Comparison of ENCODE assay signal across 14 cellular contexts in genomic region chr11:78349614-78350013, GRCh38.
DNase-seq lines count a peak whose midpoint lies in the region; ATAC-seq, FAIRE-seq and TF ChIP-seq lines count a peak whose summit lies in the region.
"Had no signal": no experiment of that assay in that cellular context is flagged by ENCODE, and none has a peak within 500 bp of the region (broad histone marks: within the 10 kb centered on the region; RNA-seq: fewer than 3 reads in every experiment).

No MANE protein-coding gene starts in this region.

- H3K4me2 ChIP-seq in BLaER1 (peak overlapping the region; percentile 89), PC-9 (peak overlapping the region; percentile 9; the same call in 1 of the 2 replicates)

- no peaks in the 10 kb centered on the region for H3F3A ChIP-seq in PC-9 (ENCODE audit: insufficient read depth, low read depth)

- H3K27me3 ChIP-seq in BLaER1 = no peaks in the 10 kb centered on the region
- no peaks in the 10 kb centered on the region for H3K27me3 ChIP-seq in PC-9 (ENCODE audit: insufficient read depth, low read depth)
- H3K27me3 ChIP-seq in psoas muscle (ENCODE audit: insufficient read depth in 3 of 3, low read length in 2 of 3) = no peaks in the 10 kb centered on the region
- no peaks in the 10 kb centered on the region for H3K27me3 ChIP-seq in pancreas

- no peak for ATAC-seq in psoas muscle
- ATAC-seq in pancreas = no peak
- no peak for ATAC-seq in GM18867 (IDR thresholded peaks at IDR 0.05; ENCODE audit: unreplicated experiment)

- DNase-seq in PC-9 (no peak), fibroblast of the aortic adventitia (ENCODE audit: low read depth) (peak; percentile 71), psoas muscle (no peak), pancreas (no peak), NCI-H526 treated with DMSO at 0.1 percent for 48 hours (lab: John Stamatoyannopoulos, UW) (no peak), hypothalamus (lab: John Stamatoyannopoulos, UW) (no peak)
- DNase-seq: activated CD4-positive, alpha-beta T cell treated with anti-CD3 and anti-CD28 coated beads, Interleukin-2, amount 50 U/mL, for 48 hours; Calu3; GOT3; NCI-H1436 treated with DMSO at 0.1 percent for 48 hours had no signal

- FAIRE-seq in pancreas (lab: Jason Lieb, UNC) = no peak
- FAIRE-seq: GM18507, RCC 7860 had no signal

- H3K79me2 ChIP-seq in PC-9 (ENCODE audit: low read depth) = no peaks in the 10 kb centered on the region; the same call in 1 of the 2 replicates

- no peak overlapping the region for H2AFZ ChIP-seq in PC-9

- 24 to 25% (median 25%) methylated on average over 3 of the region's 3 CpGs for WGBS in psoas muscle, 3 donors
- 73 to 80% methylated on average over 3 of the region's 3 CpGs for WGBS in pancreas, 2 donors

- no peaks in the 10 kb centered on the region; the same call in 1 of the 2 replicates for H3K36me3 ChIP-seq in BLaER1
- H3K36me3 ChIP-seq in PC-9 (ENCODE audit: low read depth) = no peaks in the 10 kb centered on the region
- no peaks in the 10 kb centered on the region for H3K36me3 ChIP-seq in psoas muscle (ENCODE audit: insufficient read depth in 1 of 2, low read depth in 1 of 2)
- H3K36me3 ChIP-seq in pancreas = no peaks in the 10 kb centered on the region

- intact Hi-C loops in PC-9 (cut with micrococcal nuclease; ENCODE audit: unreplicated experiment) (no loop called here), psoas muscle (cut with DNase I) (loop anchor here in 1 of 2 donors (10.0 kb wide), 1 partner anchor 65 kb away; the partner anchor contains the start of gene GAB2), pancreas (cut with DNase I) (no loop called here)

- H3K9ac ChIP-seq in BLaER1 = peak overlapping the region; percentile 79

- H4K20me1 ChIP-seq in BLaER1 (peaks cover 95% of the 10 kb centered on the region), PC-9 (ENCODE audit: insufficient read depth) (no peaks in the 10 kb centered on the region)

- TF ChIP-seq CTCF in PC-9 (conservative IDR thresholded peaks at IDR 0.05) (no peak), fibroblast of the aortic adventitia (IDR thresholded peaks at IDR 0.05; ENCODE audit: insufficient read depth, low read length) (no peak), psoas muscle (IDR thresholded peaks at IDR 0.05) (no peak), pancreas (IDR thresholded peaks at IDR 0.05) (no peak)

- H3K27ac ChIP-seq in BLaER1 (peak overlapping the region; percentile 90), PC-9 (no peak overlapping the region), psoas muscle (peak overlapping the region; percentile 21), pancreas (peak overlapping the region in 2 of 4 donors; percentile 72 to 74)

- H3K9me3 ChIP-seq in BLaER1 (no peaks in the 10 kb centered on the region), PC-9 (ENCODE audit: insufficient read depth, low read depth) (no peaks in the 10 kb centered on the region), psoas muscle (no peaks in the 10 kb centered on the region), pancreas (no peaks in the 10 kb centered on the region)

- POLR2A ChIA-PET in PC-9 (lab: Charles Lee; ENCODE audit: unreplicated experiment) = interaction anchor here (0.6 to 0.7 kb wide), 2 partner anchors 115 to 355 kb away, joined by 3 to 8 read pairs; no protein-coding TSS in a partner anchor

- H3K4me3 ChIP-seq in BLaER1 = peak overlapping the region; percentile 56
- no peak overlapping the region for H3K4me3 ChIP-seq in PC-9
- H3K4me3 ChIP-seq in fibroblast of the aortic adventitia (ENCODE audit: low read depth, low read length) = no peak overlapping the region
- H3K4me3 ChIP-seq in psoas muscle = peak overlapping the region; percentile 42
- no peak overlapping the region for H3K4me3 ChIP-seq in pancreas

- no TSS peak for BruUV-seq in PC-9 (replicated peaks; lab: Mats Ljungman, UMichigan)

- H3K9me2 ChIP-seq in PC-9 (ENCODE audit: insufficient read depth) = no peaks in the 10 kb centered on the region

- CTCF ChIA-PET in PC-9 (lab: Charles Lee) = interaction anchor here (1.5 kb wide), 1 partner anchor 69 kb away, joined by 3 read pairs; no protein-coding TSS in a partner anchor

- H3K4me1 ChIP-seq in BLaER1 (peaks cover 65% of the 10 kb centered on the region), PC-9 (replicated peaks; ENCODE audit: insufficient read depth) (peaks cover 26% of the 10 kb centered on the region), psoas muscle (peaks cover 8% of the 10 kb centered on the region), pancreas (peaks cover 0 to 9% (median 4%) of the 10 kb centered on the region in 3 donors)

Comparison
In these comparisons a context has a peak if more than half of its experiments do, and no peak if none do; other contexts are left out.
1. H3K4me3 ChIP-seq: peak in BLaER1 (single experiment) and psoas muscle (single experiment); none in PC-9 (single experiment), fibroblast of the aortic adventitia (single experiment) and pancreas (0 of 4).